Comparison of ENCODE assay signal across 19 cellular contexts in the genomic region with DNA sequence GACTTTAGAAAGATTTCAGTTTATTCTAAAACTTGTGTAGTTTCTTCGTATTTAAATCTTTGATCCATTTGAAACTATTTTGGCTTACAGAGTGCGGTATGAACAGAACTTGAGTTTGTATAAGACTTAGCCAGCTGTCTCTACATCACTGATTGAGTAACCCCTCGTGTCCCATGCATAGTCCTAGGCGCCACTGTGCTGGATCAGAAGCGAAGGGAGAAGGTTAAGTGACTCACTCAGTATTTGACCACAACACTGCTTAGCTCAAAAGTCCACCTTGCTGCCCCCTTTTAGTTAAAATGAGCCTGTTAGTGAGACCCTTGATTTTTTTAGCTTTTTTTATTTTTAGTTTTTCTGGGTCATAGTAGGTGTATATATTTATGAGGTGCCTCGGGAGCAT. TPM values are rescaled to one million over a fixed set of nuclear protein-coding genes. Genes with fewer than 3 reads are reported as not detected.
DNase-seq lines count a peak whose midpoint lies in the region; TF ChIP-seq lines count a peak whose summit lies in the region.
"Had no signal": no experiment of that assay in that cellular context is flagged by ENCODE, and none has a peak within 500 bp of the region (broad histone marks: within the 10 kb centered on the region; RNA-seq: fewer than 3 reads in every experiment).

No MANE protein-coding gene starts in this region.

- H3K27me3 ChIP-seq in mammary epithelial cell (ENCODE audit: insufficient read depth, low read length) (no peaks in the 10 kb centered on the region), sigmoid colon (no peaks in the 10 kb centered on the region), ascending aorta (no peaks in the 10 kb centered on the region)

- H3K4me3 Mint-ChIP-seq in MCF 10A (ENCODE audit: unreplicated experiment) (no peak overlapping the region), type B pancreatic cell (no peak overlapping the region)
- H3K4me3 Mint-ChIP-seq: CD8-positive, alpha-beta T cell; GM23338 had no signal

- BruUV-seq in MCF 10A (replicated peaks; lab: Mats Ljungman, UMichigan) (no TSS peak), mammary epithelial cell (replicated peaks; lab: Mats Ljungman, UMichigan) (no TSS peak)

- DNase-seq in MCF 10A (ENCODE audit: unreplicated experiment): peak; percentile 38
- DNase-seq in mammary epithelial cell: no peak
- peak; percentile 72 for DNase-seq in MV-4-11 (lab: John Stamatoyannopoulos, UW)
- DNase-seq in ecto neural progenitor cell (ENCODE audit: low spot score): peak; percentile 11
- DNase-seq in type B pancreatic cell (ENCODE audit: extremely low spot score, unreplicated experiment): peak; percentile 42
- no peak for DNase-seq in sigmoid colon
- DNase-seq in stimulated activated naive CD4-positive, alpha-beta T cell treated with Interleukin-2 at 50 U/mL for 16 hours (lab: John Stamatoyannopoulos, UW): no peak
- DNase-seq in ascending aorta (ENCODE audit: low spot score in 2 of 2): no peak
- DNase-seq: DMS53, NCI-H1048, NCI-H1436, NCI-H2029, NCI-H526 treated with DMSO at 0.1 percent for 48 hours, PC-9 had no signal

- TF ChIP-seq EP300 in sigmoid colon (IDR thresholded peaks at IDR 0.05): no peak

- no peaks in the 10 kb centered on the region for H3K9me3 Mint-ChIP-seq in MCF 10A (ENCODE audit: unreplicated experiment)
- H3K9me3 Mint-ChIP-seq in type B pancreatic cell: no peaks in the 10 kb centered on the region
- H3K9me3 Mint-ChIP-seq: CD8-positive, alpha-beta T cell; GM23338 had no signal

- intact Hi-C loops in MCF 10A (cut with micrococcal nuclease): no loop called here
- intact Hi-C loops in mammary epithelial cell (cut with micrococcal nuclease): no loop called here
- intact Hi-C loops in sigmoid colon (cut with DNase I): no loop called here
- intact Hi-C loops in ascending aorta (cut with DNase I): no loop called here

- H3K27ac ChIP-seq in mammary epithelial cell (ENCODE audit: insufficient read depth, low read depth, low read length) (no peak overlapping the region), sigmoid colon (no peak overlapping the region), ascending aorta (no peak overlapping the region)
- H3K27ac ChIP-seq: A549, PC-9 had no signal

- CTCF ChIA-PET in MCF 10A (lab: Yijun Ruan, JAX) (interaction anchor here (0.6 to 2.0 kb wide), 8 partner anchors 11 to 135 kb away, joined by 3 to 8 read pairs (median 4); a partner anchor contains a TSS), mammary epithelial cell (lab: Charles Lee; ENCODE audit: low non-redundant PET) (no interaction called here)

- H3K9me3 ChIP-seq in mammary epithelial cell (replicated peaks; ENCODE audit: insufficient read depth, low read length) (no peaks in the 10 kb centered on the region), sigmoid colon (no peaks in the 10 kb centered on the region), ascending aorta (no peaks in the 10 kb centered on the region)
- H3K9me3 ChIP-seq: A549 had no signal

- in situ Hi-C loops in mammary epithelial cell (cut with MboI; ENCODE audit: low sequenced_read_pairs in 2 of 2): no loop called here

- no peak overlapping the region for H2AFZ ChIP-seq in mammary epithelial cell (ENCODE audit: low read depth, low read length)
- H2AFZ ChIP-seq: GM23338, PC-9 had no signal

- H3K36me3 Mint-ChIP-seq in MCF 10A (ENCODE audit: insufficient read depth, unreplicated experiment): no peaks in the 10 kb centered on the region
- H3K36me3 Mint-ChIP-seq in type B pancreatic cell: no peaks in the 10 kb centered on the region
- H3K36me3 Mint-ChIP-seq: CD8-positive, alpha-beta T cell had no signal

- POLR2A ChIA-PET in MCF 10A (lab: Yijun Ruan, JAX): interaction anchor here (0.8 to 1.4 kb wide), 2 partner anchors 11 to 66 kb away, joined by 4 read pairs; no protein-coding TSS in a partner anchor

- dilution Hi-C loops in mammary epithelial cell (cut with HindIII; ENCODE audit: low sequenced_read_pairs): no loop called here

- H3K36me3 ChIP-seq in mammary epithelial cell (ENCODE audit: insufficient read depth, low read length) (no peaks in the 10 kb centered on the region), sigmoid colon (no peaks in the 10 kb centered on the region), ascending aorta (no peaks in the 10 kb centered on the region)

- no peak for TF ChIP-seq CTCF in MCF 10A (IDR thresholded peaks at IDR 0.05; ENCODE audit: unreplicated experiment)
- no peak for TF ChIP-seq CTCF in mammary epithelial cell (conservative IDR thresholded peaks at IDR 0.05 in 1 of 2, IDR thresholded peaks at IDR 0.05 in 1 of 2; ENCODE audit: extremely low read depth in 1 of 2, insufficient read depth in 1 of 2, low read depth in 1 of 2, low read length in 2 of 2)
- no peak for TF ChIP-seq CTCF in type B pancreatic cell (conservative IDR thresholded peaks at IDR 0.05)
- no peak for TF ChIP-seq CTCF in sigmoid colon (IDR thresholded peaks at IDR 0.05)
- TF ChIP-seq CTCF in ascending aorta (IDR thresholded peaks at IDR 0.05): no peak

- TF ChIP-seq POLR2A in sigmoid colon (IDR thresholded peaks at IDR 0.05): no peak

- H3K4me3 ChIP-seq in mammary epithelial cell (replicated peaks in 1 of 3; ENCODE audit: insufficient read depth in 1 of 3, low read depth in 2 of 3, low read length in 3 of 3) (no peak overlapping the region), sigmoid colon (no peak overlapping the region), ascending aorta (no peak overlapping the region)
- H3K4me3 ChIP-seq: A549, GM23338, PC-9 had no signal

- H3K79me2 ChIP-seq in mammary epithelial cell (ENCODE audit: insufficient read depth, low read length): no peaks in the 10 kb centered on the region

- no peaks in the 10 kb centered on the region for H3K4me1 ChIP-seq in mammary epithelial cell (ENCODE audit: insufficient read depth, low read length)
- H3K4me1 ChIP-seq in sigmoid colon: no peaks in the 10 kb centered on the region
- H3K4me1 ChIP-seq in ascending aorta: no peaks in the 10 kb centered on the region
- H3K4me1 ChIP-seq: A549 had no signal

- H3K4me1 Mint-ChIP-seq in MCF 10A (ENCODE audit: insufficient read depth, unreplicated experiment) (no peaks in the 10 kb centered on the region), type B pancreatic cell (ENCODE audit: unreplicated experiment) (no peaks in the 10 kb centered on the region)
- H3K4me1 Mint-ChIP-seq: GM23338 had no signal

- no peak overlapping the region for H3K9ac ChIP-seq in mammary epithelial cell (ENCODE audit: insufficient read depth, low read length)

- H3K27ac Mint-ChIP-seq in MCF 10A (ENCODE audit: low read depth, unreplicated experiment) (no peak overlapping the region), type B pancreatic cell (no peak overlapping the region)
- H3K27ac Mint-ChIP-seq: CD8-positive, alpha-beta T cell; GM23338 had no signal

- H3K27me3 Mint-ChIP-seq in MCF 10A (ENCODE audit: insufficient read depth, unreplicated experiment) (peaks cover 10% of the 10 kb centered on the region), type B pancreatic cell (peaks cover 14% of the 10 kb centered on the region)

- no peak overlapping the region for H3K4me2 ChIP-seq in mammary epithelial cell (ENCODE audit: insufficient read depth, low read depth, low read length)
- H3K4me2 ChIP-seq: A549, GM23338, PC-9 had no signal

- H4K20me1 ChIP-seq in mammary epithelial cell (ENCODE audit: insufficient read depth, low read length): no peaks in the 10 kb centered on the region

- 63% methylated on average over 6 of the region's 6 CpGs for WGBS in mammary epithelial cell (ENCODE audit: low coverage, missing lambda C conversion rate)
- 73 to 77% methylated on average over 6 of the region's 6 CpGs for WGBS in sigmoid colon, 2 donors

RNA-seq across cellular contexts. Expression of a gene that starts 28.4 kb away (rescaled TPM):
- total RNA-seq in MCF 10A (2022) (not detected in 2 replicates), mammary epithelial cell (not detected), type B pancreatic cell (ENCODE audit: low replicate concordance) (not detected in 2 replicates), sigmoid colon (1 to 10 TPM in 1 of 4 donors, under 1 TPM in 2, not detected in 1; 0.33 to 1.1 (median 0.55) TPM), ascending aorta (not detected)
- polyA plus RNA-seq in mammary epithelial cell (not detected), sigmoid colon (under 1 TPM; 0.38 to 0.60 (median 0.46) TPM)
- not detected for polyA minus RNA-seq in mammary epithelial cell
- total RNA-seq: CD8-positive, alpha-beta T cell; GM23338; LHCN-M2; PC-9 had no signal
- polyA plus RNA-seq: A549, BJ, GM23338 had no signal

RNA-seq across cellular contexts. Expression of a gene that starts 36.4 kb away (rescaled TPM):
- not detected in 2 replicates for total RNA-seq in MCF 10A (2022)
- not detected for total RNA-seq in mammary epithelial cell
- not detected for polyA plus RNA-seq in mammary epithelial cell
- polyA minus RNA-seq in mammary epithelial cell: not detected
- 0.43 TPM in 1 of 2 replicates, not detected in the other for total RNA-seq in type B pancreatic cell (ENCODE audit: low replicate concordance)
- total RNA-seq in sigmoid colon: 1 to 10 TPM; 2.9 to 6.9 (median 3.3) TPM
- 10 to 100 TPM in 2 of 3 donors, 1 to 10 TPM in 1; 4.8 to 33.5 (median 10.9) TPM for polyA plus RNA-seq in sigmoid colon
- total RNA-seq in ascending aorta: 21.9 TPM
- total RNA-seq: LHCN-M2, PC-9 had no signal
- polyA plus RNA-seq: A549, BJ had no signal

RNA-seq across cellular contexts. Expression of a gene that starts 43.0 kb away (rescaled TPM):
- total RNA-seq in MCF 10A (2022) (not detected in 2 replicates), mammary epithelial cell (not detected), type B pancreatic cell (ENCODE audit: low replicate concordance) (not detected in 2 replicates), sigmoid colon (1 to 10 TPM in 1 of 4 donors, under 1 TPM in 2, not detected in 1; 0.36 to 3.3 (median 0.83) TPM), ascending aorta (not detected)
- polyA plus RNA-seq in mammary epithelial cell (not detected), sigmoid colon (1 to 10 TPM in 2 of 3 donors, not detected in 1; 1.1 to 1.2 TPM)
- polyA minus RNA-seq in mammary epithelial cell: not detected
- total RNA-seq: CD8-positive, alpha-beta T cell; GM23338; LHCN-M2; PC-9 had no signal
- polyA plus RNA-seq: A549, GM23338 had no signal

Comparison
In these comparisons a context has a peak if more than half of its experiments do, and no peak if none do; other contexts are left out.
1. DNase-seq: peak in MCF 10A (single experiment), MV-4-11 (single experiment), ecto neural progenitor cell (single experiment) and type B pancreatic cell (single experiment); none in mammary epithelial cell (single experiment), sigmoid colon (single experiment), stimulated activated naive CD4-positive, alpha-beta T cell treated with Interleukin-2 at 50 U/mL for 16 hours (single experiment) and ascending aorta (0 of 2).